Comparison of ENCODE assay signal across 21 cellular contexts in genomic region chr5:1437876-1438559, GRCh38. TPM values are rescaled to one million over a fixed set of nuclear protein-coding genes. Genes with fewer than 3 reads are reported as not detected.
"Had no signal": no experiment of that assay in that cellular context is flagged by ENCODE, and none has a peak within 500 bp of the region (broad histone marks: within the 10 kb centered on the region; RNA-seq: fewer than 3 reads in every experiment).

No MANE protein-coding gene starts in this region.

- H3K4me1 Mint-ChIP-seq: activated CD4-positive, alpha-beta T cell treated with anti-CD3 and anti-CD28 coated beads for 36 hours; nephron had no signal

- H3K4me3 ChIP-seq: tibial artery had no signal

- H3K4me3 Mint-ChIP-seq: activated CD4-positive, alpha-beta T cell treated with anti-CD3 and anti-CD28 coated beads for 36 hours; activated naive CD8-positive, alpha-beta T cell; activated T-helper 1 cell treated with anti-CD3 and anti-CD28 coated beads, Interleukin-12 subunit alpha, Interleukin-12 subunit beta, Interleukin-2, Interleukin-4 antibody, amounts not matched to agents 30 ng/mL and 10 ng/mL and 1 ng/mL, durations not matched to agents 14 hours and 24 hours and 36 hours; nephron; T-helper 2 cell treated with Interferon-gamma antibody and Interleukin-4, amounts not matched to agents 5 μg/mL and 100 μg/mL, for 36 hours had no signal

- FAIRE-seq: endometrium, frontal cortex, kidney, TTC549 had no signal

- H3K27ac ChIP-seq: tibial artery had no signal

- DNase-seq: activated CD4-positive, alpha-beta T cell treated with anti-CD3 and anti-CD28 coated beads for 36 hours; activated CD4-positive, alpha-beta T cell treated with anti-CD3 and anti-CD28 coated beads, Interleukin-2, amount 50 U/mL, for 48 hours; amniotic stem cell; erythroblast; kidney; midbrain; occipital lobe; stimulated activated CD4-positive, alpha-beta T cell treated with anti-CD3 and anti-CD28 coated beads, Interleukin-2, amount 100 ng/mL, for 24 hours; stimulated activated naive CD8-positive, alpha-beta T cell treated with anti-CD3 and anti-CD28 coated beads, Interleukin-15, Interleukin-2, amounts not matched to agents 100 U/mL and 50 U/mL, for 24 hours; substantia nigra had no signal

- H3K36me3 ChIP-seq: tibial artery had no signal

- ATAC-seq: activated CD4-positive, alpha-beta T cell treated with anti-CD3 and anti-CD28 coated beads for 36 hours; left lobe of liver; stimulated activated naive CD8-positive, alpha-beta T cell treated with anti-CD3 and anti-CD28 coated beads, Interleukin-15, Interleukin-2, amounts not matched to agents 100 U/mL and 50 U/mL, for 24 hours had no signal

- H3K4me1 ChIP-seq: tibial artery had no signal

- H3K27ac Mint-ChIP-seq: activated CD4-positive, alpha-beta T cell treated with anti-CD3 and anti-CD28 coated beads for 36 hours; activated naive CD8-positive, alpha-beta T cell; activated T-helper 1 cell treated with anti-CD3 and anti-CD28 coated beads, Interleukin-12 subunit alpha, Interleukin-12 subunit beta, Interleukin-2, Interleukin-4 antibody, amounts not matched to agents 30 ng/mL and 10 ng/mL and 1 ng/mL, durations not matched to agents 14 hours and 24 hours and 36 hours; nephron; progenitor cell of endocrine pancreas; T-helper 2 cell treated with Interferon-gamma antibody and Interleukin-4, amounts not matched to agents 5 μg/mL and 100 μg/mL, for 36 hours had no signal

RNA-seq across cellular contexts. Expression of gene SLC6A3, which starts 7.2 kb away (rescaled TPM):
- total RNA-seq: activated CD4-positive, alpha-beta T cell treated with anti-CD3 and anti-CD28 coated beads for 36 hours; activated T-helper 1 cell treated with anti-CD3 and anti-CD28 coated beads, Interleukin-12 subunit alpha, Interleukin-12 subunit beta, Interleukin-2, Interleukin-4 antibody, amounts not matched to agents 30 ng/mL and 10 ng/mL and 1 ng/mL, durations not matched to agents 14 hours and 24 hours and 36 hours; frontal cortex; left lobe of liver; lung microvascular endothelial cell; occipital lobe; progenitor cell of endocrine pancreas had no signal
